ENCODE assay signal across 26 cellular contexts in the genomic region with DNA sequence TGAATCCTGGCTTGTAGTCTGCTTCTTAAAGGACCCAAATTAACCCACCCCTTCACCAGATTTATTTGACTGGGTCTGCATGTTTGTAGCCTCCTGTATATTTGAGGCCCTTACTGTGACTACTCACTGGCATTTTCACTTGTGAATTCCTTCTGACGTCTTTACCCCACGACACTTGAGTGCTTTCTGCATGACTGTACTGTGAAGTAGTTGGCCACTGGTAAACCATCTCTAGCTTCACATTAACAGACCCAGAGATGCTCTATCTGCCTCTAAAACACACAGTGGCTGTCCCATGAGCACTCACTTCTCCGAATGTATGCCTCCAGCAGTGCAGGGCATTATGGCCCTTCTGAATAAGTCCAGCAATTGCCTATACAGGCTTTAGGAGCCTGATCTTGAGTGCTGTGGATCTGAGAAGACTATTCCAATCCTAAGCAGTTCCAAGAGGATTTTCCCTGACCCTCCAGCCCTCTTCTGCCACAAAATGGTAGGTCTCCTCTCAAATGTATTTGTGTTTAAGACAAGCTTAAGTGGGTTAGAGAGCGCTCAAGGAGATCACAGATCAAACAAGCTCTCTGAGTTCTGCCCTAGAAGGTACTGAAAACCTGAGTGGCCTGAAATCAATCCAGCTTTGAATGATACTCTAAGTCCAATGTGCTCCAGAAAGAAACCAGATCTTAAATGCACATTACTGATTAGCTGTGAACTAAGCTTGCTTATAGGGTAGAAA.
A peak's percentile ranks its signal among the peaks of the same experiment; 100 is the strongest.
DNase-seq lines count a peak whose midpoint lies in the region; ATAC-seq and TF ChIP-seq lines count a peak whose summit lies in the region.
"Had no signal": no experiment of that assay in that cellular context is flagged by ENCODE, and none has a peak within 500 bp of the region (broad histone marks: within the 10 kb centered on the region; RNA-seq: fewer than 3 reads in every experiment).

No MANE protein-coding gene starts in this region.

- ATAC-seq in lung (ENCODE audit: insufficient read depth, low FRiP score) (peak; percentile 44), upper lobe of right lung (peak; percentile 58), GM21717 (IDR thresholded peaks at IDR 0.05; ENCODE audit: unreplicated experiment) (no peak), GM19023 (IDR thresholded peaks at IDR 0.05; ENCODE audit: unreplicated experiment) (no peak)
- ATAC-seq: activated T-helper 17 cell treated with anti-CD3 and anti-CD28 coated beads, Interleukin-2, amount 50 U/mL, for 72 hours; GM12878; HepG2; left colon; stimulated activated effector memory CD8-positive, alpha-beta T cell treated with anti-CD3 and anti-CD28 coated beads, Interleukin-12 subunit alpha, Interleukin-12 subunit beta, amount 100 ng/mL, for 72 hours had no signal

- H3K4me1 ChIP-seq in lung (ENCODE audit: control insufficient read depth in 2 of 2, insufficient read depth in 2 of 2, low read length in 2 of 2) (no peaks in the 10 kb centered on the region), upper lobe of right lung (no peaks in the 10 kb centered on the region)
- H3K4me1 ChIP-seq: suprapubic skin, vagina had no signal

- no peaks in the 10 kb centered on the region for H3K4me1 Mint-ChIP-seq in activated CD4-positive, alpha-beta memory T cell treated with anti-CD3 and anti-CD28 coated beads for 36 hours (ENCODE audit: low read depth)
- H3K4me1 Mint-ChIP-seq: activated T-helper 17 cell treated with anti-CD3 and anti-CD28 coated beads, Interleukin-2, amount 50 U/mL, for 72 hours; nephron progenitor cell; stimulated activated effector memory CD8-positive, alpha-beta T cell treated with anti-CD3 and anti-CD28 coated beads, Interleukin-12 subunit alpha, Interleukin-12 subunit beta, amount 100 ng/mL, for 72 hours had no signal

- POLR2A ChIA-PET in activated CD4-positive, alpha-beta memory T cell treated with anti-CD3 and anti-CD28 coated beads for 36 hours (lab: Charles Lee) = no interaction called here

- intact Hi-C loops in upper lobe of right lung (cut with DNase I) = no loop called here
- intact Hi-C loops in activated CD4-positive, alpha-beta memory T cell treated with anti-CD3 and anti-CD28 coated beads for 36 hours (cut with micrococcal nuclease) = no loop called here

- H3K4me3 ChIP-seq in lung (no peak overlapping the region), upper lobe of right lung (no peak overlapping the region)
- H3K4me3 ChIP-seq: GM12878, SK-N-MC, suprapubic skin, vagina had no signal

- H3K4me3 Mint-ChIP-seq in activated CD4-positive, alpha-beta memory T cell treated with anti-CD3 and anti-CD28 coated beads for 36 hours = no peak overlapping the region
- H3K4me3 Mint-ChIP-seq: activated naive CD8-positive, alpha-beta T cell; activated T-helper 17 cell treated with anti-CD3 and anti-CD28 coated beads, Interleukin-2, amount 50 U/mL, for 72 hours; nephron progenitor cell; stimulated activated effector memory CD8-positive, alpha-beta T cell treated with anti-CD3 and anti-CD28 coated beads, Interleukin-12 subunit alpha, Interleukin-12 subunit beta, amount 100 ng/mL, for 72 hours had no signal

- H3K27ac Mint-ChIP-seq in activated CD4-positive, alpha-beta memory T cell treated with anti-CD3 and anti-CD28 coated beads for 36 hours = no peak overlapping the region
- H3K27ac Mint-ChIP-seq: activated naive CD8-positive, alpha-beta T cell; activated T-helper 17 cell treated with anti-CD3 and anti-CD28 coated beads, Interleukin-2, amount 50 U/mL, for 72 hours; nephron progenitor cell; stimulated activated effector memory CD8-positive, alpha-beta T cell treated with anti-CD3 and anti-CD28 coated beads, Interleukin-12 subunit alpha, Interleukin-12 subunit beta, amount 100 ng/mL, for 72 hours had no signal

- H3K9me3 Mint-ChIP-seq in activated CD4-positive, alpha-beta memory T cell treated with anti-CD3 and anti-CD28 coated beads for 36 hours = no peaks in the 10 kb centered on the region
- H3K9me3 Mint-ChIP-seq: nephron progenitor cell; stimulated activated effector memory CD8-positive, alpha-beta T cell treated with anti-CD3 and anti-CD28 coated beads, Interleukin-12 subunit alpha, Interleukin-12 subunit beta, amount 100 ng/mL, for 72 hours had no signal

- H3K27me3 ChIP-seq in lung (ENCODE audit: control insufficient read depth, insufficient read depth) (no peaks in the 10 kb centered on the region), upper lobe of right lung (no peaks in the 10 kb centered on the region)
- H3K27me3 ChIP-seq: suprapubic skin, vagina had no signal

- peak; percentile 18 for DNase-seq in M059J (ENCODE audit: low read depth)
- peak; percentile 56 for DNase-seq in astrocyte of the hippocampus (ENCODE audit: low read depth, low spot score)
- DNase-seq in lung (ENCODE audit: low spot score) = peak; percentile 38
- DNase-seq in upper lobe of right lung = no peak
- DNase-seq in activated CD4-positive, alpha-beta memory T cell treated with anti-CD3 and anti-CD28 coated beads for 36 hours = no peak
- DNase-seq: activated CD8-positive, alpha-beta memory T cell treated with anti-CD3 and anti-CD28 coated beads, Interleukin-2, amount 50 U/mL, for 4 hours; AML-193; DMS79 treated with DMSO at 0.1 percent for 48 hours; effector CD4-positive, alpha-beta T cell; left colon; NCI-H1105 treated with DMSO at 0.1 percent for 48 hours; nephron progenitor cell; posterior cingulate gyrus; stimulated activated CD4-positive, alpha-beta T cell treated with anti-CD3 and anti-CD28 coated beads, Interleukin-2, amount 100 ng/mL, for 24 hours; T-helper 2 cell had no signal

- WGBS in lung, 2 donors = 68 to 88% methylated on average over 4 of the region's 4 CpGs

- H3K36me3 ChIP-seq in lung (ENCODE audit: control insufficient read depth in 2 of 2, insufficient read depth in 2 of 2, low read length in 2 of 2) = no peaks in the 10 kb centered on the region
- no peaks in the 10 kb centered on the region for H3K36me3 ChIP-seq in upper lobe of right lung
- H3K36me3 ChIP-seq: suprapubic skin, vagina had no signal

- H3K27ac ChIP-seq in lung (ENCODE audit: low read depth in 1 of 2, low read length in 1 of 2) (no peak overlapping the region), upper lobe of right lung (no peak overlapping the region)
- H3K27ac ChIP-seq: SK-N-MC, suprapubic skin, vagina, VCaP had no signal

- TF ChIP-seq CTCF in lung (IDR thresholded peaks at IDR 0.05; ENCODE audit: control extremely low read depth, extremely low read depth) = no peak
- no peak for TF ChIP-seq CTCF in upper lobe of right lung (IDR thresholded peaks at IDR 0.05)

- H3K9me3 ChIP-seq in lung (ENCODE audit: control insufficient read depth in 2 of 2, insufficient read depth in 1 of 2, low read length in 1 of 2) (no peaks in the 10 kb centered on the region), upper lobe of right lung (no peaks in the 10 kb centered on the region)
- H3K9me3 ChIP-seq: suprapubic skin, vagina had no signal

- CTCF ChIA-PET in activated CD4-positive, alpha-beta memory T cell treated with anti-CD3 and anti-CD28 coated beads for 36 hours (lab: Charles Lee) = no interaction called here

- no peaks in the 10 kb centered on the region for H3K36me3 Mint-ChIP-seq in activated CD4-positive, alpha-beta memory T cell treated with anti-CD3 and anti-CD28 coated beads for 36 hours
- H3K36me3 Mint-ChIP-seq: activated naive CD8-positive, alpha-beta T cell; stimulated activated effector memory CD8-positive, alpha-beta T cell treated with anti-CD3 and anti-CD28 coated beads, Interleukin-12 subunit alpha, Interleukin-12 subunit beta, amount 100 ng/mL, for 72 hours had no signal

- no peaks in the 10 kb centered on the region for H3K27me3 Mint-ChIP-seq in activated CD4-positive, alpha-beta memory T cell treated with anti-CD3 and anti-CD28 coated beads for 36 hours
- H3K27me3 Mint-ChIP-seq: activated naive CD8-positive, alpha-beta T cell; activated T-helper 17 cell treated with anti-CD3 and anti-CD28 coated beads, Interleukin-2, amount 50 U/mL, for 72 hours had no signal

Comparison
In these comparisons a context has a peak if more than half of its experiments do, and no peak if none do; other contexts are left out.
1. DNase-seq: peak in M059J (single experiment), astrocyte of the hippocampus (single experiment) and lung (single experiment); none in upper lobe of right lung (single experiment) and activated CD4-positive, alpha-beta memory T cell treated with anti-CD3 and anti-CD28 coated beads for 36 hours (single experiment).
2. ATAC-seq: peak in lung (single experiment) and upper lobe of right lung (single experiment); none in GM21717 (single experiment) and GM19023 (single experiment).